Comparison of ENCODE assay signal across 10 cellular contexts in the genomic region with DNA sequence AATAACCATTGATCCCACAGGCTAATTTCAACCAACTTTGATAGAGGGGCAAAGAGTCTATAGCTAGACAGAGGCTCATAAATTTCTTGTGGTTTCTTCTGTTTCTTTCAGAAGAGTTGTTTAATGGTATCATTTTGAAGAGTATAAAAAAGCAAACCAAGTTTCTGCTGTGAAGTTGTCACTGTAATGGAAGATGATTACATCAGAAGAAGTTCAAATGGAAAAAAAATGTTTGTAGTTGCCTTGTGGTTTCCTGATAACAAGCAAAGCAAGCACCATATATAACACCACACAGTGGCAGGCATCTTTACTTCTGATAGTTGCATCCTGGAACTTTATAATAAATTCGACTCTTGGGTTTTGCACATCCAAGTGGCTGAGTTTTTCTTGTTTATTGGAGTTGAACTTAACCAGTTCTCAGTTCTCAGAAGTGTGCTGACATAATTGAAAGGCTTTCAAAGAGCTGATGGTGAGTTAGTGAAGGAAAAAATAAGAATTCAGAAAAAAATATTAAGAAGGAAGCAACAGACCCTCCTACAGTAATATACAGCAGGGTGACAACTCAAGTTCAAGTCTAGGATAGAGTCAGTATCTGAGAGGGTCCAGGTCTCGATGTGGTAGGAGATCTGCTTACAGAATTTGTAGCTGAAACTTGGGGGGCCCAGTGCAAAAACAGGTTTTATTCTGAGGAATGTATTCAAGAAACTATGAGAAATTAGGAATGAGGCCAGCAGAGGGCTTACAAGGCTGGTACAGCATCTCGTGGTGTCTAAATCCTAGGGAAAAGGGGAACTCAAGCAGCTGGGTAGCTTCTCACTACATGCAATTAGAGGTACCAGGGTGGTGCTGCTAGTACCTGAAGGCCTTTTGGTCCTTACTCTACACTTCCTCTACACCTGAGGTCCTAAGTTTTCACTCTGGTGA.
DNase-seq lines count a peak whose midpoint lies in the region; ATAC-seq and TF ChIP-seq lines count a peak whose summit lies in the region.
"Had no signal": no experiment of that assay in that cellular context is flagged by ENCODE, and none has a peak within 500 bp of the region (broad histone marks: within the 10 kb centered on the region; RNA-seq: fewer than 3 reads in every experiment).

No MANE protein-coding gene starts in this region.

- no peaks in the 10 kb centered on the region for H3K4me1 ChIP-seq in BE2C
- peaks cover 10% of the 10 kb centered on the region for H3K4me1 ChIP-seq in GM23338 (ENCODE audit: insufficient read depth)
- H3K4me1 ChIP-seq: SJCRH30 had no signal

- H3K9ac ChIP-seq in SK-N-MC (ENCODE audit: insufficient read length) = no peak overlapping the region

- TF ChIP-seq CTCF in BE2C (IDR thresholded peaks at IDR 0.05; ENCODE audit: low read depth, low read length) (peak; percentile 20), GM23338 (conservative IDR thresholded peaks at IDR 0.05; ENCODE audit: low read depth in 2 of 2) (peak; percentile 28 to 30)

- H3K27me3 ChIP-seq in BE2C (no peaks in the 10 kb centered on the region), GM23338 (ENCODE audit: insufficient read depth) (no peaks in the 10 kb centered on the region)
- H3K27me3 ChIP-seq: SJCRH30 had no signal

- no peaks in the 10 kb centered on the region for H3K9me3 ChIP-seq in BE2C
- H3K9me3 ChIP-seq in SK-N-MC (ENCODE audit: low read depth, low read length) = no peaks in the 10 kb centered on the region
- H3K9me3 ChIP-seq: SJCRH30 had no signal

- H3F3A ChIP-seq in GM23338 (replicated peaks; ENCODE audit: low read depth) = no peaks in the 10 kb centered on the region

- H3K4me3 ChIP-seq in BE2C (ENCODE audit: low read depth, low read length) (no peak overlapping the region), GM23338 (no peak overlapping the region), SK-N-MC (peak overlapping the region; percentile 14)
- H3K4me3 ChIP-seq: SJCRH30 had no signal

- DNase-seq in BE2C = no peak
- DNase-seq in GM23338 (ENCODE audit: low spot score) = peak; percentile 55
- peak; percentile 65 for DNase-seq in SK-N-MC (ENCODE audit: low read depth, low spot score)
- no peak for DNase-seq in central memory CD8-positive, alpha-beta T cell (ENCODE audit: low spot score in 2 of 2)
- no peak for DNase-seq in AG08395 (ENCODE audit: low spot score)
- no peak for DNase-seq in stimulated activated CD4-positive, alpha-beta T cell treated with anti-CD3 and anti-CD28 coated beads, Interleukin-12 subunit alpha, Interleukin-12 subunit beta, amount 100 ng/mL, for 4 hours
- DNase-seq: NCI-H2029 treated with DMSO at 0.1 percent for 48 hours, SJCRH30 had no signal

- no peak overlapping the region for H3K27ac ChIP-seq in GM23338 (ENCODE audit: low read depth)
- peak overlapping the region; percentile 90 for H3K27ac ChIP-seq in SK-N-MC
- H3K27ac ChIP-seq: SJCRH30 had no signal

- no peak overlapping the region for H3K4me2 ChIP-seq in GM23338

- H3K9me2 ChIP-seq in GM23338 (ENCODE audit: insufficient read depth) = no peaks in the 10 kb centered on the region

- no peaks in the 10 kb centered on the region for H3K36me3 Mint-ChIP-seq in GM23338 (ENCODE audit: low read depth)
- no peaks in the 10 kb centered on the region for H3K36me3 Mint-ChIP-seq in central memory CD8-positive, alpha-beta T cell (ENCODE audit: insufficient read depth)

- H3K79me2 ChIP-seq in GM23338 (replicated peaks; ENCODE audit: insufficient read depth) = no peaks in the 10 kb centered on the region

- no peaks in the 10 kb centered on the region for H4K20me1 ChIP-seq in GM23338 (replicated peaks; ENCODE audit: insufficient read depth)

- H3K4me3 Mint-ChIP-seq in GM23338 = no peak overlapping the region
- H3K4me3 Mint-ChIP-seq in central memory CD8-positive, alpha-beta T cell = no peak overlapping the region

- peaks cover 6% of the 10 kb centered on the region for H3K27me3 Mint-ChIP-seq in GM23338 (ENCODE audit: insufficient read depth, low read depth, poor library complexity)
- peaks cover 45% of the 10 kb centered on the region for H3K27me3 Mint-ChIP-seq in central memory CD8-positive, alpha-beta T cell

- ATAC-seq in GM23338 (peak; percentile 54), GM21576 (IDR thresholded peaks at IDR 0.05; ENCODE audit: unreplicated experiment) (no peak), HG03442 (IDR thresholded peaks at IDR 0.05; ENCODE audit: unreplicated experiment) (no peak)
- ATAC-seq in central memory CD8-positive, alpha-beta T cell (replicated peaks; ENCODE audit: extremely low read depth, poor library complexity, severe bottlenecking) = peak; percentile 89

- no peaks in the 10 kb centered on the region for H3K36me3 ChIP-seq in BE2C
- H3K36me3 ChIP-seq in GM23338 (ENCODE audit: insufficient read depth) = no peaks in the 10 kb centered on the region
- no peaks in the 10 kb centered on the region for H3K36me3 ChIP-seq in SK-N-MC (ENCODE audit: insufficient read depth, low read length)
- H3K36me3 ChIP-seq: SJCRH30 had no signal

- H3K9me3 Mint-ChIP-seq in GM23338 = no peaks in the 10 kb centered on the region
- no peaks in the 10 kb centered on the region for H3K9me3 Mint-ChIP-seq in central memory CD8-positive, alpha-beta T cell

- H3K27ac Mint-ChIP-seq in GM23338 = no peak overlapping the region
- H3K27ac Mint-ChIP-seq in central memory CD8-positive, alpha-beta T cell (ENCODE audit: low read depth) = peak overlapping the region; percentile 65

- H2AFZ ChIP-seq in GM23338 = no peak overlapping the region

- peaks cover 17% of the 10 kb centered on the region; the same call in 2 of the 3 replicates for H3K4me1 Mint-ChIP-seq in GM23338
- H3K4me1 Mint-ChIP-seq in central memory CD8-positive, alpha-beta T cell = peaks cover 14% of the 10 kb centered on the region

TF ChIP-seq in GM23338, 12 proteins besides CTCF, POLR2A, EP300 and RAD21:
- TF ChIP-seq, protein P1, sequence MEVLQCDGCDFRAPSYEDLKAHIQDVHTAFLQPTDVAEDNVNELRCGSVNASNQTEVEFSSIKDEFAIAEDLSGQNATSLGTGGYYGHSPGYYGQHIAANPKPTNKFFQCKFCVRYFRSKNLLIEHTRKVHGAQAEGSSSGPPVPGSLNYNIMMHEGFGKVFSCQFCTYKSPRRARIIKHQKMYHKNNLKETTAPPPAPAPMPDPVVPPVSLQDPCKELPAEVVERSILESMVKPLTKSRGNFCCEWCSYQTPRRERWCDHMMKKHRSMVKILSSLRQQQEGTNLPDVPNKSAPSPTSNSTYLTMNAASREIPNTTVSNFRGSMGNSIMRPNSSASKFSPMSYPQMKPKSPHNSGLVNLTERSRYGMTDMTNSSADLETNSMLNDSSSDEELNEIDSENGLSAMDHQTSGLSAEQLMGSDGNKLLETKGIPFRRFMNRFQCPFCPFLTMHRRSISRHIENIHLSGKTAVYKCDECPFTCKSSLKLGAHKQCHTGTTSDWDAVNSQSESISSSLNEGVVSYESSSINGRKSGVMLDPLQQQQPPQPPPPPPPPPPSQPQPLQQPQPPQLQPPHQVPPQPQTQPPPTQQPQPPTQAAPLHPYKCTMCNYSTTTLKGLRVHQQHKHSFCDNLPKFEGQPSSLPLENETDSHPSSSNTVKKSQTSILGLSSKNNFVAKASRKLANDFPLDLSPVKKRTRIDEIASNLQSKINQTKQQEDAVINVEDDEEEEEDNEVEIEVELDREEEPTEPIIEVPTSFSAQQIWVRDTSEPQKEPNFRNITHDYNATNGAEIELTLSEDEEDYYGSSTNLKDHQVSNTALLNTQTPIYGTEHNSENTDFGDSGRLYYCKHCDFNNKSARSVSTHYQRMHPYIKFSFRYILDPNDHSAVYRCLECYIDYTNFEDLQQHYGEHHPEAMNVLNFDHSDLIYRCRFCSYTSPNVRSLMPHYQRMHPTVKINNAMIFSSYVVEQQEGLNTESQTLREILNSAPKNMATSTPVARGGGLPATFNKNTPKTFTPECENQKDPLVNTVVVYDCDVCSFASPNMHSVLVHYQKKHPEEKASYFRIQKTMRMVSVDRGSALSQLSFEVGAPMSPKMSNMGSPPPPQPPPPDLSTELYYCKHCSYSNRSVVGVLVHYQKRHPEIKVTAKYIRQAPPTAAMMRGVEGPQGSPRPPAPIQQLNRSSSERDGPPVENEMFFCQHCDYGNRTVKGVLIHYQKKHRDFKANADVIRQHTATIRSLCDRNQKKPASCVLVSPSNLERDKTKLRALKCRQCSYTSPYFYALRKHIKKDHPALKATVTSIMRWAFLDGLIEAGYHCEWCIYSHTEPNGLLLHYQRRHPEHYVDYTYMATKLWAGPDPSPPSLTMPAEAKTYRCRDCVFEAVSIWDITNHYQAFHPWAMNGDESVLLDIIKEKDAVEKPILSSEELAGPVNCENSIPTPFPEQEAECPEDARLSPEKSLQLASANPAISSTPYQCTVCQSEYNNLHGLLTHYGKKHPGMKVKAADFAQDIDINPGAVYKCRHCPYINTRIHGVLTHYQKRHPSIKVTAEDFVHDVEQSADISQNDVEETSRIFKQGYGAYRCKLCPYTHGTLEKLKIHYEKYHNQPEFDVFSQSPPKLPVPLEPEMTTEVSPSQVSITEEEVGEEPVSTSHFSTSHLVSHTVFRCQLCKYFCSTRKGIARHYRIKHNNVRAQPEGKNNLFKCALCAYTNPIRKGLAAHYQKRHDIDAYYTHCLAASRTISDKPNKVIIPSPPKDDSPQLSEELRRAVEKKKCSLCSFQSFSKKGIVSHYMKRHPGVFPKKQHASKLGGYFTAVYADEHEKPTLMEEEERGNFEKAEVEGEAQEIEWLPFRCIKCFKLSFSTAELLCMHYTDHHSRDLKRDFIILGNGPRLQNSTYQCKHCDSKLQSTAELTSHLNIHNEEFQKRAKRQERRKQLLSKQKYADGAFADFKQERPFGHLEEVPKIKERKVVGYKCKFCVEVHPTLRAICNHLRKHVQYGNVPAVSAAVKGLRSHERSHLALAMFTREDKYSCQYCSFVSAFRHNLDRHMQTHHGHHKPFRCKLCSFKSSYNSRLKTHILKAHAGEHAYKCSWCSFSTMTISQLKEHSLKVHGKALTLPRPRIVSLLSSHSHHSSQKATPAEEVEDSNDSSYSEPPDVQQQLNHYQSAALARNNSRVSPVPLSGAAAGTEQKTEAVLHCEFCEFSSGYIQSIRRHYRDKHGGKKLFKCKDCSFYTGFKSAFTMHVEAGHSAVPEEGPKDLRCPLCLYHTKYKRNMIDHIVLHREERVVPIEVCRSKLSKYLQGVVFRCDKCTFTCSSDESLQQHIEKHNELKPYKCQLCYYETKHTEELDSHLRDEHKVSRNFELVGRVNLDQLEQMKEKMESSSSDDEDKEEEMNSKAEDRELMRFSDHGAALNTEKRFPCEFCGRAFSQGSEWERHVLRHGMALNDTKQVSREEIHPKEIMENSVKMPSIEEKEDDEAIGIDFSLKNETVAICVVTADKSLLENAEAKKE (CRISPR knock-in tag; IDR thresholded peaks at IDR 0.05) = no peak
- TF ChIP-seq POLR2AphosphoS5 (IDR thresholded peaks at IDR 0.05; ENCODE audit: low read depth) (no peak), ZNF331 (CRISPR knock-in tag; IDR thresholded peaks at IDR 0.05; ENCODE audit: low read depth) (no peak), CREB1 (CRISPR knock-in tag; IDR thresholded peaks at IDR 0.05; ENCODE audit: low read depth) (no peak)
TF ChIP-seq in GM23338: peak in this region for 0.

Comparison
In these comparisons a context has a peak if more than half of its experiments do, and no peak if none do; other contexts are left out.
1. DNase-seq: peak in GM23338 (single experiment) and SK-N-MC (single experiment); none in BE2C (single experiment), central memory CD8-positive, alpha-beta T cell (0 of 2), AG08395 (single experiment) and stimulated activated CD4-positive, alpha-beta T cell treated with anti-CD3 and anti-CD28 coated beads, Interleukin-12 subunit alpha, Interleukin-12 subunit beta, amount 100 ng/mL, for 4 hours (single experiment).
2. ATAC-seq: peak in GM23338 (single experiment) and central memory CD8-positive, alpha-beta T cell (single experiment); none in GM21576 (single experiment) and HG03442 (single experiment).